Comparison of ENCODE assay signal across 17 cellular contexts in genomic region chr3:107450254-107450653, GRCh38.
DNase-seq lines count a peak whose midpoint lies in the region; ATAC-seq, FAIRE-seq and TF ChIP-seq lines count a peak whose summit lies in the region.
"Had no signal": no experiment of that assay in that cellular context is flagged by ENCODE, and none has a peak within 500 bp of the region (broad histone marks: within the 10 kb centered on the region; RNA-seq: fewer than 3 reads in every experiment).

No MANE protein-coding gene starts in this region.

- no peaks in the 10 kb centered on the region for H3K9me3 Mint-ChIP-seq in activated T-helper 1 cell treated with anti-CD3 and anti-CD28 coated beads, Interleukin-12 subunit alpha, Interleukin-12 subunit beta, Interleukin-2, Interleukin-4 antibody, amounts not matched to agents 30 ng/mL and 10 ng/mL and 1 ng/mL, durations not matched to agents 14 hours and 24 hours and 36 hours

- no peak overlapping the region for H3K27ac ChIP-seq in ascending aorta
- H3K27ac ChIP-seq: neutrophil, PC-9, suprapubic skin had no signal

- H3K4me3 ChIP-seq in HAP-1 (no peak overlapping the region), ascending aorta (no peak overlapping the region)
- H3K4me3 ChIP-seq: mucosa of descending colon, PC-9, suprapubic skin had no signal

- no peak overlapping the region for H3K4me3 Mint-ChIP-seq in activated T-helper 1 cell treated with anti-CD3 and anti-CD28 coated beads, Interleukin-12 subunit alpha, Interleukin-12 subunit beta, Interleukin-2, Interleukin-4 antibody, amounts not matched to agents 30 ng/mL and 10 ng/mL and 1 ng/mL, durations not matched to agents 14 hours and 24 hours and 36 hours

- H3K9me3 ChIP-seq in HAP-1 (no peaks in the 10 kb centered on the region), ascending aorta (no peaks in the 10 kb centered on the region)
- H3K9me3 ChIP-seq: mucosa of descending colon, neutrophil, suprapubic skin had no signal

- H3K36me3 ChIP-seq in HAP-1 (replicated peaks) (no peaks in the 10 kb centered on the region), ascending aorta (no peaks in the 10 kb centered on the region)
- H3K36me3 ChIP-seq: neutrophil, suprapubic skin had no signal

- H3K27me3 ChIP-seq in HAP-1 (ENCODE audit: low read depth) (no peaks in the 10 kb centered on the region), ascending aorta (no peaks in the 10 kb centered on the region)
- H3K27me3 ChIP-seq: neutrophil, suprapubic skin had no signal

- H3K36me3 Mint-ChIP-seq in activated T-helper 1 cell treated with anti-CD3 and anti-CD28 coated beads, Interleukin-12 subunit alpha, Interleukin-12 subunit beta, Interleukin-2, Interleukin-4 antibody, amounts not matched to agents 30 ng/mL and 10 ng/mL and 1 ng/mL, durations not matched to agents 14 hours and 24 hours and 36 hours (ENCODE audit: low read depth): no peaks in the 10 kb centered on the region

- ATAC-seq in esophagus mucosa: peak; percentile 84
- ATAC-seq: mucosa of descending colon, SK-N-SH treated with all-trans-retinoic acid at 6 μM for 48 hours had no signal

- H3K27ac Mint-ChIP-seq in activated T-helper 1 cell treated with anti-CD3 and anti-CD28 coated beads, Interleukin-12 subunit alpha, Interleukin-12 subunit beta, Interleukin-2, Interleukin-4 antibody, amounts not matched to agents 30 ng/mL and 10 ng/mL and 1 ng/mL, durations not matched to agents 14 hours and 24 hours and 36 hours: no peak overlapping the region

- no peaks in the 10 kb centered on the region for H3K27me3 Mint-ChIP-seq in activated T-helper 1 cell treated with anti-CD3 and anti-CD28 coated beads, Interleukin-12 subunit alpha, Interleukin-12 subunit beta, Interleukin-2, Interleukin-4 antibody, amounts not matched to agents 30 ng/mL and 10 ng/mL and 1 ng/mL, durations not matched to agents 14 hours and 24 hours and 36 hours (ENCODE audit: insufficient read depth)

- peaks cover under 1% of the 10 kb centered on the region for H3K4me1 Mint-ChIP-seq in activated T-helper 1 cell treated with anti-CD3 and anti-CD28 coated beads, Interleukin-12 subunit alpha, Interleukin-12 subunit beta, Interleukin-2, Interleukin-4 antibody, amounts not matched to agents 30 ng/mL and 10 ng/mL and 1 ng/mL, durations not matched to agents 14 hours and 24 hours and 36 hours (ENCODE audit: low read depth)

- H3K4me1 ChIP-seq in HAP-1 (peaks cover 6% of the 10 kb centered on the region; the same call in 1 of the 2 replicates), ascending aorta (no peaks in the 10 kb centered on the region)
- H3K4me1 ChIP-seq: suprapubic skin had no signal

- no peak for TF ChIP-seq CTCF in ascending aorta (IDR thresholded peaks at IDR 0.05)

- peak; percentile 27 for DNase-seq in stimulated activated CD4-positive, alpha-beta T cell treated with anti-CD3 and anti-CD28 coated beads, Interleukin-1b, Interleukin-23, amount 100 ng/mL, for 48 hours
- DNase-seq in stimulated activated CD4-positive, alpha-beta T cell treated with anti-CD3 and anti-CD28 coated beads, Interleukin-2, amount 100 ng/mL, for 24 hours: no peak
- DNase-seq in RCC 7860 (ENCODE audit: low spot score) (peak; percentile 26), HAP-1 (ENCODE audit: low spot score in 2 of 2) (no peak), ascending aorta (ENCODE audit: low spot score in 2 of 2) (no peak), NCI-H1436 (lab: John Stamatoyannopoulos, UW) (no peak)
- DNase-seq in activated T-helper 1 cell treated with anti-CD3 and anti-CD28 coated beads, Interleukin-12 subunit alpha, Interleukin-12 subunit beta, Interleukin-2, Interleukin-4 antibody, amounts not matched to agents 30 ng/mL and 10 ng/mL and 1 ng/mL, durations not matched to agents 14 hours and 24 hours and 36 hours (ENCODE audit: low spot score): no peak
- DNase-seq: activated effector memory CD4-positive, alpha-beta T cell treated with anti-CD3 and anti-CD28 coated beads, Interleukin-2, amount 50 U/mL, for 16 hours; hypothalamus; mucosa of descending colon; NCI-H2081; NCI-H69; PC-9 had no signal

- FAIRE-seq in RCC 7860 (lab: Jason Lieb, UNC): no peak

- in situ Hi-C loops in HAP-1 (cut with MboI; ENCODE audit: low sequenced_read_pairs): no loop called here

- intact Hi-C loops in activated T-helper 1 cell treated with anti-CD3 and anti-CD28 coated beads, Interleukin-12 subunit alpha, Interleukin-12 subunit beta, Interleukin-2, Interleukin-4 antibody, amounts not matched to agents 30 ng/mL and 10 ng/mL and 1 ng/mL, durations not matched to agents 14 hours and 24 hours and 36 hours (cut with micrococcal nuclease): no loop called here
- intact Hi-C loops in ascending aorta (cut with DNase I): no loop called here

Comparison
In these comparisons a context has a peak if more than half of its experiments do, and no peak if none do; other contexts are left out.
1. DNase-seq: peak in stimulated activated CD4-positive, alpha-beta T cell treated with anti-CD3 and anti-CD28 coated beads, Interleukin-1b, Interleukin-23, amount 100 ng/mL, for 48 hours (single experiment) and RCC 7860 (single experiment); none in stimulated activated CD4-positive, alpha-beta T cell treated with anti-CD3 and anti-CD28 coated beads, Interleukin-2, amount 100 ng/mL, for 24 hours (0 of 2), HAP-1 (0 of 2), activated T-helper 1 cell treated with anti-CD3 and anti-CD28 coated beads, Interleukin-12 subunit alpha, Interleukin-12 subunit beta, Interleukin-2, Interleukin-4 antibody, amounts not matched to agents 30 ng/mL and 10 ng/mL and 1 ng/mL, durations not matched to agents 14 hours and 24 hours and 36 hours (single experiment), ascending aorta (0 of 2) and NCI-H1436 (single experiment).